Comparison of ENCODE assay signal across 15 cellular contexts in the genomic region with DNA sequence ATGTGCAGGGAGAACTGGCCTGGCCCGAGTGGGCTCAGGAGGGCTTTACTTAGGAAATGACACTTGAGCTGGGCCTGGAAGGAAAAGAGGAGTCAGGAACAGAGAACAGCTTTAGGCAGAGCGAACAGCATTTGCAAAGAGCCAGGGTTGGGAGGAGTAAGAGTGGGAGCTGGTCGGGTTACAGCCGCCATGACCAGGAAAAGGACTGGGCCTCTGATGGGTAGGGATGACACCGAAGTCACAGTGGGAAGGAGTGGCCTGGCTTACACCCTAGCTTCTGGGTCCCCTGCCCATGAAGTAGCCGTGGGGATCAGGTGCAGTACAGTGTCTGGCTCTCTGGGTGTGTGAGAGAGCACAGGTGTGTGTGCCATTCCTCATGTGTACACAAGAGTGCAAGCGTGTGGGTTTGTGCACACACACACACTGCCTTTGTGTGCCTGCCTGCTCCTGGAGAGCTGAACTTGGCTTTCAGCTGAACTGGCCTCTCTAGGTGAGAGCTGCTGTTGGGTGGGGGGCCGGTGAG. TPM values are rescaled to one million over a fixed set of nuclear protein-coding genes. Genes with fewer than 3 reads are reported as not detected.
A peak's percentile ranks its signal among the peaks of the same experiment; 100 is the strongest.
DNase-seq lines count a peak whose midpoint lies in the region; ATAC-seq, FAIRE-seq and TF ChIP-seq lines count a peak whose summit lies in the region.
"Had no signal": no experiment of that assay in that cellular context is flagged by ENCODE, and none has a peak within 500 bp of the region (broad histone marks: within the 10 kb centered on the region; RNA-seq: fewer than 3 reads in every experiment).

No MANE protein-coding gene starts in this region.

- DNase-seq in right cardiac atrium: no peak
- no peak for DNase-seq in left cardiac atrium
- DNase-seq in endothelial cell (ENCODE audit: low spot score): no peak
- DNase-seq in osteocyte (ENCODE audit: extremely low spot score, unreplicated experiment): no peak
- DNase-seq in NCI-H69 (lab: John Stamatoyannopoulos, UW): no peak
- no peak for DNase-seq in stimulated activated CD4-positive, alpha-beta T cell treated with anti-CD3 and anti-CD28 coated beads, Interleukin-15, amount 100 ng/mL, for 24 hours
- DNase-seq in pancreas: no peak
- DNase-seq: activated T-cell treated with anti-CD3 and anti-CD28 coated beads for 4 hours, anterior cingulate cortex, DND-41, H9, NCI-H1105 treated with DMSO at 0.1 percent for 48 hours had no signal

- peaks cover 0 to 24% (median 0%) of the 10 kb centered on the region in 3 donors for H3K36me3 ChIP-seq in pancreas

- H3K4me1 ChIP-seq in right cardiac atrium (ENCODE audit: control insufficient read depth, insufficient read depth, low read length): peaks cover 3% of the 10 kb centered on the region
- no peaks in the 10 kb centered on the region for H3K4me1 ChIP-seq in pancreas

- H3K27ac ChIP-seq in right cardiac atrium (ENCODE audit: low read length) (peak overlapping the region; percentile 37), pancreas (no peak overlapping the region)

- H3K4me3 ChIP-seq in right cardiac atrium (ENCODE audit: low read length): no peak overlapping the region
- H3K4me3 ChIP-seq in pancreas: no peak overlapping the region

- 83% methylated on average over 8 of the region's 8 CpGs for WGBS in right cardiac atrium
- WGBS in pancreas, 2 donors: 80 to 81% methylated on average over 7 to 8 of the region's 8 CpGs

- intact Hi-C loops in right cardiac atrium (cut with DNase I) (loop anchor here in 1 of 4 donors (5.0 kb wide), 1 partner anchor 120 kb away; the partner anchor contains the start of gene CPZ), left cardiac atrium (cut with DNase I) (no loop called here), pancreas (cut with DNase I) (loop anchor here in 2 of 3 donors (5.0 to 10.0 kb wide), 2 partner anchors 115 to 123 kb away; partner anchors contain the start of gene CPZ (in 1 of the 2))

- H3K27me3 Mint-ChIP-seq in endothelial cell (ENCODE audit: unreplicated experiment): peaks cover 6% of the 10 kb centered on the region
- no peaks in the 10 kb centered on the region for H3K27me3 Mint-ChIP-seq in osteocyte (ENCODE audit: unreplicated experiment)

- H3K36me3 Mint-ChIP-seq in endothelial cell (ENCODE audit: low read depth, unreplicated experiment) (peaks cover 32% of the 10 kb centered on the region), osteocyte (ENCODE audit: unreplicated experiment) (peaks cover 22% of the 10 kb centered on the region)

- peak overlapping the region; percentile 3 for H3K4me3 Mint-ChIP-seq in endothelial cell (ENCODE audit: unreplicated experiment)
- no peak overlapping the region for H3K4me3 Mint-ChIP-seq in osteocyte (ENCODE audit: unreplicated experiment)
- H3K4me3 Mint-ChIP-seq: H9 had no signal

- no peaks in the 10 kb centered on the region for H3K9me3 Mint-ChIP-seq in endothelial cell (ENCODE audit: unreplicated experiment)
- no peaks in the 10 kb centered on the region for H3K9me3 Mint-ChIP-seq in osteocyte (ENCODE audit: unreplicated experiment)
- H3K9me3 Mint-ChIP-seq: H9 had no signal

- H3K4me1 Mint-ChIP-seq in endothelial cell (ENCODE audit: unreplicated experiment) (peaks cover 5% of the 10 kb centered on the region), osteocyte (ENCODE audit: unreplicated experiment) (peaks cover 31% of the 10 kb centered on the region)

- no peaks in the 10 kb centered on the region for H3K9me3 ChIP-seq in right cardiac atrium (ENCODE audit: control insufficient read depth, low read length)
- no peaks in the 10 kb centered on the region for H3K9me3 ChIP-seq in pancreas

- H3K27me3 ChIP-seq in right cardiac atrium (ENCODE audit: control insufficient read depth, insufficient read depth) (no peaks in the 10 kb centered on the region), pancreas (no peaks in the 10 kb centered on the region)

- FAIRE-seq in pancreas (lab: Jason Lieb, UNC): no peak
- FAIRE-seq: endothelial cell of umbilical vein, GM12891 had no signal

- no peak for TF ChIP-seq CTCF in endothelial cell (IDR thresholded peaks at IDR 0.05; ENCODE audit: unreplicated experiment)
- TF ChIP-seq CTCF in osteocyte (IDR thresholded peaks at IDR 0.05): no peak
- no peak for TF ChIP-seq CTCF in pancreas (IDR thresholded peaks at IDR 0.05)

- ATAC-seq in right cardiac atrium (no peak), left cardiac atrium (no peak), HG02973 (IDR thresholded peaks at IDR 0.05; ENCODE audit: unreplicated experiment) (no peak), pancreas (no peak)

- H3K27ac Mint-ChIP-seq in endothelial cell (ENCODE audit: unreplicated experiment): no peak overlapping the region
- H3K27ac Mint-ChIP-seq in osteocyte (ENCODE audit: unreplicated experiment): peak overlapping the region; percentile 44

RNA-seq across cellular contexts. Expression of gene TRMT44, which starts 31.6 kb away (rescaled TPM):
- total RNA-seq in right cardiac atrium: 10 to 100 TPM; 10.2 to 12.9 (median 12.5) TPM
- polyA plus RNA-seq in right cardiac atrium: 7.6 TPM
- 10 to 100 TPM in 1 of 2 donors, 1 to 10 TPM in 1; 8.8 to 13.6 TPM for total RNA-seq in left cardiac atrium
- total RNA-seq in endothelial cell (ENCODE audit: unreplicated experiment): 38.5 TPM
- total RNA-seq in osteocyte: 20.4 and 24.5 TPM in 2 replicates
- 10 to 100 TPM in 2 of 6 donors, 1 to 10 TPM in 4; 6.1 to 14.0 (median 9.2) TPM for total RNA-seq in pancreas
- 1 to 10 TPM; 7.0 to 8.6 TPM for polyA plus RNA-seq in pancreas

RNA-seq across cellular contexts. Expression of gene ACOX3, which starts 31.7 kb away (rescaled TPM):
- total RNA-seq in right cardiac atrium (10 to 100 TPM; 52.9 to 94.8 (median 55.1) TPM), left cardiac atrium (10 to 100 TPM; 32.8 to 66.1 TPM), endothelial cell (ENCODE audit: unreplicated experiment) (44.1 TPM), osteocyte (25.2 and 25.9 TPM in 2 replicates), pancreas (10 to 100 TPM; 16.1 to 23.5 (median 18.3) TPM)
- polyA plus RNA-seq in right cardiac atrium (25.7 TPM), pancreas (10 to 100 TPM; 20.5 to 24.8 TPM)

Comparison
In these comparisons a context has a peak if more than half of its experiments do, and no peak if none do; other contexts are left out.
1. intact Hi-C loops: an anchor here in pancreas (5.0 to 10.0 kb wide); none called in left cardiac atrium.